Comparison of ENCODE assay signal across 20 cellular contexts in the genomic region with DNA sequence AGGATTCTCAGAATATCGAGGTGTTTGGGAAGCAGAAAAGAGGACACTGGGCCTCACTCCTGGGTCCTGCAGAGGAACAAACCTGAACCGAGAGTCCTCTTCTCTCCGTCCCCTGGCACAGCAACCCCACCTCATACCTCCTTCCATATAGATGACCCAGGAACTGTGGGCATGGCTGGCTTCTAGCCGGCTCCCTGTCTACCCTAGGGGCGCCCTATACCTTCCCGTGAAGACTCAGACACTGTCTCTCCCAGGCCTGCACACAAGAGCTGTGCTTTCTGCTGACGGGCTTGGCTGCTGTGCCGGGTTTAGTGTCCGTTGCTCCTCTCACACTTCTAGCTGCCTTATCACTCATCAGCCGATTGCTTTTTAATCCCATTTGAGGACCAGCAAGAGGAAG. TPM values are rescaled to one million over a fixed set of nuclear protein-coding genes. Genes with fewer than 3 reads are reported as not detected.
"Had no signal": no experiment of that assay in that cellular context is flagged by ENCODE, and none has a peak within 500 bp of the region (broad histone marks: within the 10 kb centered on the region; RNA-seq: fewer than 3 reads in every experiment).

No MANE protein-coding gene starts in this region.

- H3K27me3 ChIP-seq: colonic mucosa, tibial nerve had no signal

- H3K27ac ChIP-seq: colonic mucosa, lower lobe of right lung had no signal

- H3K27me3 Mint-ChIP-seq: activated B cell treated with CpG ODN at 0.5 μM for 24 hours; activated CD4-positive, alpha-beta T cell treated with anti-CD3 and anti-CD28 coated beads, Interleukin-2, amount 10 ng/mL, durations not matched to agents 24 days and 14 days; activated naive CD8-positive, alpha-beta T cell treated with anti-CD3 and anti-CD28 coated beads, Interleukin-2, amount 10 ng/mL, durations not matched to agents 7 days and 5 days; activated T-cell treated with anti-CD3 and anti-CD28 coated beads, Interleukin-2, amount 50 U/mL, for 24 hours; brain; natural killer cell treated with Interleukin-12 subunit alpha and Interleukin-12 subunit beta and Interleukin-15 and Interleukin-18, amount 100 ng/mL, for 72 hours had no signal

- H3K27ac Mint-ChIP-seq: activated B cell treated with CpG ODN at 0.5 μM for 24 hours; activated CD4-positive, alpha-beta T cell treated with anti-CD3 and anti-CD28 coated beads, Interleukin-2, amount 10 ng/mL, durations not matched to agents 24 days and 14 days; activated CD8-positive, alpha-beta T cell treated with anti-CD3 and anti-CD28 coated beads, Interleukin-2, amount 10 ng/mL, durations not matched to agents 7 days and 5 days; activated naive CD8-positive, alpha-beta T cell treated with anti-CD3 and anti-CD28 coated beads, Interleukin-2, amount 10 ng/mL, durations not matched to agents 7 days and 5 days; activated T-cell treated with anti-CD3 and anti-CD28 coated beads, Interleukin-2, amount 50 U/mL, for 24 hours; activated T-helper 2 cell treated with anti-CD3 and anti-CD28 coated beads, Interferon-gamma antibody, Interleukin-2, Interleukin-4, amounts not matched to agents 10 μg/mL and 5 μg/mL and 100 μg/mL, durations not matched to agents 14 hours and 24 hours and 36 hours; brain; natural killer cell treated with Interleukin-12 subunit alpha and Interleukin-12 subunit beta and Interleukin-15 and Interleukin-18, amount 100 ng/mL, for 72 hours had no signal

- H3K9me3 Mint-ChIP-seq: activated B cell treated with CpG ODN at 0.5 μM for 24 hours; activated CD4-positive, alpha-beta T cell treated with anti-CD3 and anti-CD28 coated beads, Interleukin-2, amount 10 ng/mL, durations not matched to agents 24 days and 14 days; activated naive CD8-positive, alpha-beta T cell treated with anti-CD3 and anti-CD28 coated beads, Interleukin-2, amount 10 ng/mL, durations not matched to agents 7 days and 5 days; activated T-cell treated with anti-CD3 and anti-CD28 coated beads, Interleukin-2, amount 50 U/mL, for 24 hours; activated T-helper 2 cell treated with anti-CD3 and anti-CD28 coated beads, Interferon-gamma antibody, Interleukin-2, Interleukin-4, amounts not matched to agents 10 μg/mL and 5 μg/mL and 100 μg/mL, durations not matched to agents 14 hours and 24 hours and 36 hours; brain; natural killer cell treated with Interleukin-12 subunit alpha and Interleukin-12 subunit beta and Interleukin-15 and Interleukin-18, amount 100 ng/mL, for 72 hours had no signal

- H3K4me1 Mint-ChIP-seq: activated B cell treated with CpG ODN at 0.5 μM for 24 hours, brain had no signal

- H3K4me3 Mint-ChIP-seq: activated B cell treated with CpG ODN at 0.5 μM for 24 hours; activated CD4-positive, alpha-beta T cell treated with anti-CD3 and anti-CD28 coated beads, Interleukin-2, amount 10 ng/mL, durations not matched to agents 24 days and 14 days; activated CD8-positive, alpha-beta T cell treated with anti-CD3 and anti-CD28 coated beads, Interleukin-2, amount 10 ng/mL, durations not matched to agents 7 days and 5 days; activated naive CD8-positive, alpha-beta T cell treated with anti-CD3 and anti-CD28 coated beads, Interleukin-2, amount 10 ng/mL, durations not matched to agents 7 days and 5 days; activated T-cell treated with anti-CD3 and anti-CD28 coated beads, Interleukin-2, amount 50 U/mL, for 24 hours; brain; natural killer cell treated with Interleukin-12 subunit alpha and Interleukin-12 subunit beta and Interleukin-15 and Interleukin-18, amount 100 ng/mL, for 72 hours had no signal

- H3K4me3 ChIP-seq: colonic mucosa, lower lobe of right lung, tibial nerve had no signal

- H3K9me3 ChIP-seq: colonic mucosa, lower lobe of right lung, tibial nerve had no signal

- H3K4me1 ChIP-seq: colonic mucosa, lower lobe of right lung had no signal

- ATAC-seq: activated CD8-positive, alpha-beta T cell treated with anti-CD3 and anti-CD28 coated beads, Interleukin-2, amount 10 ng/mL, durations not matched to agents 7 days and 5 days; esophagus mucosa; lower lobe of right lung; natural killer cell treated with Interleukin-12 subunit alpha and Interleukin-12 subunit beta and Interleukin-15 and Interleukin-18, amount 100 ng/mL, for 72 hours; stimulated activated naive CD8-positive, alpha-beta T cell treated with anti-CD3 and anti-CD28 coated beads, Interleukin-15, Interleukin-2, amounts not matched to agents 100 U/mL and 50 U/mL, for 24 hours had no signal

- DNase-seq: activated B cell treated with CpG ODN at 0.5 μM for 24 hours; activated CD4-positive, alpha-beta T cell treated with anti-CD3 and anti-CD28 coated beads, Interleukin-2, amount 10 ng/mL, durations not matched to agents 24 days and 14 days; activated CD8-positive, alpha-beta T cell treated with anti-CD3 and anti-CD28 coated beads, Interleukin-2, amount 10 ng/mL, durations not matched to agents 7 days and 5 days; activated naive CD4-positive, alpha-beta T cell treated with Interleukin-2 at 50 U/mL for 16 hours; activated naive CD8-positive, alpha-beta T cell treated with anti-CD3 and anti-CD28 coated beads, Interleukin-2, amount 10 ng/mL, durations not matched to agents 7 days and 5 days; activated T-cell treated with anti-CD3 and anti-CD28 coated beads, Interleukin-2, amount 50 U/mL, for 24 hours; central memory CD4-positive, alpha-beta T cell; colonic mucosa; lower lobe of right lung; nucleus accumbens; retina; stimulated activated CD4-positive, alpha-beta T cell treated with anti-CD3 and anti-CD28 coated beads, Interleukin-12 subunit alpha, Interleukin-12 subunit beta, amount 100 ng/mL, for 4 hours; stimulated activated CD4-positive, alpha-beta T cell treated with anti-CD3 and anti-CD28 coated beads, Interleukin-1b, Interleukin-23, amount 100 ng/mL, for 48 hours; stimulated activated naive CD8-positive, alpha-beta T cell treated with anti-CD3 and anti-CD28 coated beads, Interleukin-15, Interleukin-2, amounts not matched to agents 100 U/mL and 50 U/mL, for 24 hours; substantia nigra had no signal

RNA-seq across cellular contexts. Expression of a gene that starts 46.5 kb away (rescaled TPM):
- total RNA-seq: activated B cell treated with CpG ODN at 0.5 μM for 24 hours; activated CD8-positive, alpha-beta T cell treated with anti-CD3 and anti-CD28 coated beads, Interleukin-2, amount 10 ng/mL, durations not matched to agents 7 days and 5 days had no signal
